Comparison of ENCODE assay signal across 8 cellular contexts in genomic region chrX:135740683-135741149, GRCh38. TPM values are rescaled to one million over a fixed set of nuclear protein-coding genes. Genes with fewer than 3 reads are reported as not detected.
A peak's percentile ranks its signal among the peaks of the same experiment; 100 is the strongest.
DNase-seq lines count a peak whose midpoint lies in the region; ATAC-seq and TF ChIP-seq lines count a peak whose summit lies in the region.

No MANE protein-coding gene starts in this region.

- peak in 5 of 12 donors; percentile 10 to 29 (median 19) for TF ChIP-seq CTCF in heart left ventricle (IDR thresholded peaks at IDR 0.05)

- no peaks in the 10 kb centered on the region for H3K36me3 ChIP-seq in heart left ventricle

- H3K27me3 ChIP-seq in right cardiac atrium (ENCODE audit: control insufficient read depth, insufficient read depth) (no peaks in the 10 kb centered on the region), heart left ventricle (peaks cover 0 to 7% (median 0%) of the 10 kb centered on the region in 9 donors)

- intact Hi-C loops in right cardiac atrium (cut with DNase I) (no loop called here), heart left ventricle (cut with DNase I) (no loop called here)

- no peaks in the 10 kb centered on the region for H3K27me3 Mint-ChIP-seq in activated T-cell treated with anti-CD3 and anti-CD28 coated beads, Interleukin-2, amount 50 U/mL, for 4 hours (ENCODE audit: low read depth)

- H3K4me1 Mint-ChIP-seq in activated T-cell treated with anti-CD3 and anti-CD28 coated beads, Interleukin-2, amount 50 U/mL, for 4 hours (ENCODE audit: low read depth): no peaks in the 10 kb centered on the region

- H3K4me1 ChIP-seq in right cardiac atrium (ENCODE audit: control insufficient read depth, insufficient read depth, low read length) (no peaks in the 10 kb centered on the region), heart left ventricle (no peaks in the 10 kb centered on the region)

- TF ChIP-seq EP300 in Ishikawa (IDR thresholded peaks at IDR 0.05; ENCODE audit: borderline replicate concordance): no peak

- no peak overlapping the region for H3K4me3 Mint-ChIP-seq in activated T-cell treated with anti-CD3 and anti-CD28 coated beads, Interleukin-2, amount 50 U/mL, for 4 hours

- TF ChIP-seq POLR2A in heart left ventricle (IDR thresholded peaks at IDR 0.05): no peak

- 60% methylated on average over 18 of the region's 18 CpGs for WGBS in right cardiac atrium
- 54 to 74% (median 60%) methylated on average over 18 of the region's 18 CpGs for WGBS in heart left ventricle, 4 donors

- H3K4me3 ChIP-seq in right cardiac atrium (ENCODE audit: low read length) (no peak overlapping the region), heart left ventricle (no peak overlapping the region)

- no peaks in the 10 kb centered on the region for H3K9me3 Mint-ChIP-seq in activated T-cell treated with anti-CD3 and anti-CD28 coated beads, Interleukin-2, amount 50 U/mL, for 4 hours

- H3K36me3 Mint-ChIP-seq in activated T-cell treated with anti-CD3 and anti-CD28 coated beads, Interleukin-2, amount 50 U/mL, for 4 hours (ENCODE audit: insufficient read depth): no peaks in the 10 kb centered on the region

- TF ChIP-seq RAD21 in Ishikawa (IDR thresholded peaks at IDR 0.05; ENCODE audit: low read depth): peak; percentile 56

- H3K9me3 ChIP-seq in right cardiac atrium (ENCODE audit: control insufficient read depth, low read length) (no peaks in the 10 kb centered on the region), heart left ventricle (no peaks in the 10 kb centered on the region)

- ATAC-seq in right cardiac atrium: no peak
- ATAC-seq in heart left ventricle: no peak
- ATAC-seq in activated T-cell treated with anti-CD3 and anti-CD28 coated beads, Interleukin-2, amount 50 U/mL, for 4 hours: peak; percentile 41 to 71
- no peak for ATAC-seq in activated CD4-positive, CD25-positive, alpha-beta regulatory T cell treated with anti-CD3 and anti-CD28 coated beads, Interleukin-2, amount 50 U/mL, for 24 hours

- H3K27ac ChIP-seq in right cardiac atrium (ENCODE audit: low read length) (no peak overlapping the region), heart left ventricle (no peak overlapping the region)

- DNase-seq in right cardiac atrium (peak in 2 of 3 donors; percentile 28 to 44), heart left ventricle (no peak), lung microvascular endothelial cell (ENCODE audit: low read depth in 2 of 2) (peak; percentile 21), AML-193 (lab: John Stamatoyannopoulos, UW) (no peak), NCI-H2029 treated with DMSO at 0.1 percent for 48 hours (lab: John Stamatoyannopoulos, UW) (no peak)
- DNase-seq in activated T-cell treated with anti-CD3 and anti-CD28 coated beads, Interleukin-2, amount 50 U/mL, for 4 hours: peak; percentile 19

TF ChIP-seq in Ishikawa, 13 proteins besides CTCF, POLR2A, EP300 and RAD21:
- peak; percentile 75; the same call in 1 of the 2 replicates for TF ChIP-seq MAX (IDR thresholded peaks at IDR 0.05)
- peak; percentile 34; the same call in 1 of the 2 replicates for TF ChIP-seq CEBPB (IDR thresholded peaks at IDR 0.05)
- TF ChIP-seq NFIC (IDR thresholded peaks at IDR 0.05): no peak
- TF ChIP-seq YY1 (IDR thresholded peaks at IDR 0.05; ENCODE audit: low read depth): peak; percentile 74
- TF ChIP-seq TAF1 (IDR thresholded peaks at IDR 0.05; ENCODE audit: low read depth): peak; percentile 28; the same call in 1 of the 2 replicates
- no peak for TF ChIP-seq FOXM1 (IDR thresholded peaks at IDR 0.05; ENCODE audit: borderline replicate concordance, low read depth)
TF ChIP-seq in Ishikawa: peak in this region for 4.

RNA-seq across cellular contexts. Expression of gene CT45A3, which starts 27.3 kb away (rescaled TPM):
- total RNA-seq in right cardiac atrium (not detected), heart left ventricle (not detected), lung microvascular endothelial cell (not detected in 2 replicates)
- polyA plus RNA-seq in right cardiac atrium (not detected), heart left ventricle (not detected)
- total RNA-seq in activated T-cell treated with anti-CD3 and anti-CD28 coated beads, Interleukin-2, amount 50 U/mL, for 4 hours: not detected

RNA-seq across cellular contexts. Expression of gene CT45A1, which starts 27.3 kb away (rescaled TPM):
- not detected for total RNA-seq in right cardiac atrium
- polyA plus RNA-seq in right cardiac atrium: not detected
- not detected for total RNA-seq in heart left ventricle
- polyA plus RNA-seq in heart left ventricle: not detected
- not detected for total RNA-seq in activated T-cell treated with anti-CD3 and anti-CD28 coated beads, Interleukin-2, amount 50 U/mL, for 4 hours
- not detected in 2 replicates for total RNA-seq in lung microvascular endothelial cell

RNA-seq across cellular contexts. Expression of gene CT45A5, which starts 44.6 kb away (rescaled TPM):
- total RNA-seq in right cardiac atrium (not detected), heart left ventricle (not detected), lung microvascular endothelial cell (not detected in 2 replicates)
- polyA plus RNA-seq in right cardiac atrium (not detected), heart left ventricle (not detected)
- total RNA-seq in activated T-cell treated with anti-CD3 and anti-CD28 coated beads, Interleukin-2, amount 50 U/mL, for 4 hours: not detected

Comparison
In these comparisons a context has a peak if more than half of its experiments do, and no peak if none do; other contexts are left out.
1. DNase-seq: peak in right cardiac atrium (2 of 3), activated T-cell treated with anti-CD3 and anti-CD28 coated beads, Interleukin-2, amount 50 U/mL, for 4 hours (single experiment) and lung microvascular endothelial cell (2 of 2); none in heart left ventricle (0 of 5), AML-193 (0 of 2) and NCI-H2029 treated with DMSO at 0.1 percent for 48 hours (single experiment).
2. ATAC-seq: peak in activated T-cell treated with anti-CD3 and anti-CD28 coated beads, Interleukin-2, amount 50 U/mL, for 4 hours (2 of 2); none in right cardiac atrium (0 of 2), heart left ventricle (0 of 4) and activated CD4-positive, CD25-positive, alpha-beta regulatory T cell treated with anti-CD3 and anti-CD28 coated beads, Interleukin-2, amount 50 U/mL, for 24 hours (0 of 2).